Comparison of ENCODE assay signal across 14 cellular contexts in the genomic region with DNA sequence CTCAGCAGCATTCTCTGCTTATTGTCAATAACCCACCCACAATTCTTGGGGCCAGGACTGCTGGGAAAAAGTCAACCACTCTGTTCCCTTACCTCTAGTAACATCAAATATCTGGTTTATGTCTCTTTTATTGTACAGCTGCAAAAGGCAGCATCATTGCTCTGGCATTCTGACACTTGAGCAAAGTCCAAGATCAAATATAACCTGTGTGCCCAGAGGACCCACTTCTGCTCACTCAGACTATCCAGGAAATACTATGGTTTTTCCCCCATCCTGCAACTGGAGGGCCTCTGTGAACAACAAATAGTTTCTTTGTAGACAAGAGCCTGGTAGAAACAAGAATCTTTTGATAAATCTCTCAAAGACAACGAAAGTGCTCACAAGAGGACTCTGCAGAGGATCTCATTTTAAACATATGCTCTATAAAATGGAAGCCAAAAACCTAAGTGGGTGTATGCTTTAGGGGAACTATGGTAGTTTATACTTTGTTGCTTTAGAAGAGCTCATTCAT.
DNase-seq lines count a peak whose midpoint lies in the region; TF ChIP-seq lines count a peak whose summit lies in the region.
"Had no signal": no experiment of that assay in that cellular context is flagged by ENCODE, and none has a peak within 500 bp of the region (broad histone marks: within the 10 kb centered on the region; RNA-seq: fewer than 3 reads in every experiment).

No MANE protein-coding gene starts in this region.

- BruUV-seq in mammary epithelial cell (replicated peaks; lab: Mats Ljungman, UMichigan) = no TSS peak

- H2AFZ ChIP-seq in mammary epithelial cell (ENCODE audit: low read depth, low read length) = no peak overlapping the region
- H2AFZ ChIP-seq: GM23248 had no signal

- dilution Hi-C loops in mammary epithelial cell (cut with HindIII; ENCODE audit: low sequenced_read_pairs) = no loop called here

- H3K79me2 ChIP-seq in mammary epithelial cell (ENCODE audit: insufficient read depth, low read length) = no peaks in the 10 kb centered on the region

- no peak overlapping the region for H3K4me2 ChIP-seq in mammary epithelial cell (ENCODE audit: insufficient read depth, low read depth, low read length)
- H3K4me2 ChIP-seq: BLaER1 treated with 17β-estradiol and CSF1 and Interleukin-3, amounts not matched to agents 10 nM and 100 nM; KMS-11 had no signal

- H3K36me3 ChIP-seq in mammary epithelial cell (ENCODE audit: insufficient read depth, low read length) (no peaks in the 10 kb centered on the region), breast epithelium (no peaks in the 10 kb centered on the region), H7 (replicated peaks; ENCODE audit: control insufficient read depth, insufficient read depth, low read length) (no peaks in the 10 kb centered on the region)

- CTCF ChIA-PET in mammary epithelial cell (lab: Charles Lee; ENCODE audit: low non-redundant PET) = interaction anchor here (0.7 kb wide), 1 partner anchor 203 kb away, joined by 5 read pairs; no protein-coding TSS in a partner anchor

- TF ChIP-seq CTCF in mammary epithelial cell (conservative IDR thresholded peaks at IDR 0.05 in 1 of 2, IDR thresholded peaks at IDR 0.05 in 1 of 2; ENCODE audit: extremely low read depth in 1 of 2, insufficient read depth in 1 of 2, low read depth in 1 of 2, low read length in 2 of 2) (no peak), breast epithelium (IDR thresholded peaks at IDR 0.05) (no peak)

- H3K27me3 ChIP-seq in mammary epithelial cell (ENCODE audit: insufficient read depth, low read length) (no peaks in the 10 kb centered on the region), breast epithelium (no peaks in the 10 kb centered on the region), H7 (ENCODE audit: control insufficient read depth, insufficient read depth, low read length) (no peaks in the 10 kb centered on the region)
- H3K27me3 ChIP-seq: BLaER1 treated with 17β-estradiol and CSF1 and Interleukin-3, amounts not matched to agents 10 nM and 100 nM had no signal

- H3K4me3 ChIP-seq in mammary epithelial cell (replicated peaks in 1 of 3; ENCODE audit: insufficient read depth in 1 of 3, low read depth in 2 of 3, low read length in 3 of 3) (no peak overlapping the region), breast epithelium (no peak overlapping the region), H7 (ENCODE audit: insufficient read depth, low read depth, low read length) (no peak overlapping the region)
- H3K4me3 ChIP-seq: BLaER1 treated with 17β-estradiol and CSF1 and Interleukin-3, amounts not matched to agents 10 nM and 100 nM; GM23248 had no signal

- H3K9me3 ChIP-seq in mammary epithelial cell (replicated peaks; ENCODE audit: insufficient read depth, low read length) (no peaks in the 10 kb centered on the region), breast epithelium (no peaks in the 10 kb centered on the region)

- DNase-seq in mammary epithelial cell (peak; percentile 1), breast epithelium (ENCODE audit: low spot score in 2 of 2) (no peak), RPMI7951 (ENCODE audit: low read depth) (peak; percentile 33), foreskin melanocyte (peak; percentile 61), midbrain (lab: John Stamatoyannopoulos, UW) (no peak), H7 (no peak), HT-29 (ENCODE audit: low spot score) (no peak)
- DNase-seq: 8988T; CD4-positive, alpha-beta memory T cell; NCI-H1694; SIG-M5 had no signal

- intact Hi-C loops in mammary epithelial cell (cut with micrococcal nuclease) (no loop called here), breast epithelium (cut with DNase I; ENCODE audit: low total_unique reads) (no loop called here)

- WGBS in mammary epithelial cell (ENCODE audit: low coverage, missing lambda C conversion rate) = 100% methylated on average over 1 of the region's 1 CpG

- in situ Hi-C loops in mammary epithelial cell (cut with MboI; ENCODE audit: low sequenced_read_pairs in 2 of 2) = no loop called here

- H3K4me1 ChIP-seq in mammary epithelial cell (ENCODE audit: insufficient read depth, low read length) (peaks cover 18% of the 10 kb centered on the region), breast epithelium (no peaks in the 10 kb centered on the region)
- H3K4me1 ChIP-seq: BLaER1 treated with 17β-estradiol and CSF1 and Interleukin-3, amounts not matched to agents 10 nM and 100 nM had no signal

- no peak overlapping the region for H3K9ac ChIP-seq in mammary epithelial cell (ENCODE audit: insufficient read depth, low read length)
- H3K9ac ChIP-seq: BLaER1 treated with 17β-estradiol and CSF1 and Interleukin-3, amounts not matched to agents 10 nM and 100 nM; GM23248; KMS-11 had no signal

- no peaks in the 10 kb centered on the region for H4K20me1 ChIP-seq in mammary epithelial cell (ENCODE audit: insufficient read depth, low read length)
- H4K20me1 ChIP-seq: BLaER1 treated with 17β-estradiol and CSF1 and Interleukin-3, amounts not matched to agents 10 nM and 100 nM had no signal

- peak overlapping the region; percentile 40 for H3K27ac ChIP-seq in mammary epithelial cell (ENCODE audit: insufficient read depth, low read depth, low read length)
- H3K27ac ChIP-seq in breast epithelium = no peak overlapping the region
- H3K27ac ChIP-seq: BLaER1 treated with 17β-estradiol and CSF1 and Interleukin-3, amounts not matched to agents 10 nM and 100 nM; KMS-11 had no signal

- no peak for TF ChIP-seq POLR2A in breast epithelium (IDR thresholded peaks at IDR 0.05)

Comparison
In these comparisons a context has a peak if more than half of its experiments do, and no peak if none do; other contexts are left out.
1. DNase-seq: peak in mammary epithelial cell (single experiment), RPMI7951 (single experiment) and foreskin melanocyte (single experiment); none in breast epithelium (0 of 2), midbrain (single experiment), H7 (single experiment) and HT-29 (single experiment).